In the genomic region with DNA sequence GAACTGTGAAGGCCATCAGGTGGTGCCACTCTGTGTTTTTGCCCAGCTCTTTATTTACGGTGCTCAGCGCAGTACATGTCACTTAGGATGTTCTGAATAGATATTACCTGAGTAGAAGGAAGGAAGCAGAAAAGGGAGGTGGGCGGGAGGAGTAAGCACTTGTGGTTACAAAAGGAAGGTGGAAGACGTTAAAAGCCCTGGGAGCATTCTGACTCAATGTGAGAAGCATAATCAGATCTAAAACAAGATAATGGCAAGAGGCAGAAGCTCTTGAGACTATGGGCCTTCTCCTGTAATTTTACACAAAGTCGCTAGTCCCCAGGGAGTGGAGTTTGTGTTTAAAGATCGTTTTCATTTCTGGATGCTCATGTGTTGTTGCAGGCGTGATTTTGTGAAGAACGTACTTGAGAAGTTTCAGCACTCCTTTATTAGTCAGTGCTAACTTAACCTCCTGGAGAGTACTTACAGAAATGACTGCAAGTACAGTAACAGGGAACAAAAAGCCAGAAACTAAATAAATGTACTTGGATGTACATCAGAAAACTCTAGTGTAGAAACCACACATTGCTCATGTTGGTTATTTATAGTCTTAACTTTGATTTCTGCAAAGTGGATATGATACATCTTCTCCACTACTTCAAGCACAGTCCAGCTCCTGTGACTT, we compare ENCODE assay signal across 13 cellular contexts.
A peak's percentile ranks its signal among the peaks of the same experiment; 100 is the strongest.
DNase-seq lines count a peak whose midpoint lies in the region; ATAC-seq and TF ChIP-seq lines count a peak whose summit lies in the region.
"Had no signal": no experiment of that assay in that cellular context is flagged by ENCODE, and none has a peak within 500 bp of the region (broad histone marks: within the 10 kb centered on the region; RNA-seq: fewer than 3 reads in every experiment).

No MANE protein-coding gene starts in this region.

- intact Hi-C loops in left cardiac atrium (cut with DNase I) = no loop called here

- H3K27ac Mint-ChIP-seq in activated naive CD4-positive, alpha-beta T cell treated with anti-CD3 and anti-CD28 coated beads, Interleukin-2, amount 10 ng/mL, durations not matched to agents 7 days and 5 days = peak overlapping the region; percentile 70
- H3K27ac Mint-ChIP-seq in T-helper 17 cell (peak overlapping the region; percentile 77), HFFc6 (no peak overlapping the region)
- H3K27ac Mint-ChIP-seq: H9 had no signal

- CTCF ChIA-PET in activated naive CD4-positive, alpha-beta T cell treated with anti-CD3 and anti-CD28 coated beads, Interleukin-2, amount 10 ng/mL, durations not matched to agents 7 days and 5 days (lab: Charles Lee) = no interaction called here

- TF ChIP-seq CTCF in fibroblast of mammary gland (conservative IDR thresholded peaks at IDR 0.05; ENCODE audit: control insufficient read depth, insufficient read depth, low read depth, low read length) = no peak
- TF ChIP-seq CTCF in HFFc6 (IDR thresholded peaks at IDR 0.05) = no peak

- H3K36me3 Mint-ChIP-seq in activated naive CD4-positive, alpha-beta T cell treated with anti-CD3 and anti-CD28 coated beads, Interleukin-2, amount 10 ng/mL, durations not matched to agents 7 days and 5 days = no peaks in the 10 kb centered on the region
- H3K36me3 Mint-ChIP-seq in T-helper 17 cell (ENCODE audit: low read depth) = no peaks in the 10 kb centered on the region
- no peaks in the 10 kb centered on the region for H3K36me3 Mint-ChIP-seq in HFFc6 (ENCODE audit: low read depth)

- no peak overlapping the region for H3K4me3 ChIP-seq in fibroblast of mammary gland (ENCODE audit: control insufficient read depth, low read depth, low read length)
- H3K4me3 ChIP-seq: right lobe of liver had no signal

- no peaks in the 10 kb centered on the region for H3K9me3 ChIP-seq in T-helper 17 cell (ENCODE audit: control insufficient read depth, low read length, poor library complexity, severe bottlenecking)
- H3K9me3 ChIP-seq: right lobe of liver had no signal

- peak; percentile 51 for ATAC-seq in T-helper 17 cell
- no peak for ATAC-seq in HG02798 (IDR thresholded peaks at IDR 0.05; ENCODE audit: poor library complexity, unreplicated experiment)
- no peak for ATAC-seq in left cardiac atrium
- ATAC-seq: right lobe of liver had no signal

- H3K4me1 Mint-ChIP-seq in activated naive CD4-positive, alpha-beta T cell treated with anti-CD3 and anti-CD28 coated beads, Interleukin-2, amount 10 ng/mL, durations not matched to agents 7 days and 5 days = peaks cover 23% of the 10 kb centered on the region
- peaks cover 11% of the 10 kb centered on the region for H3K4me1 Mint-ChIP-seq in T-helper 17 cell
- no peaks in the 10 kb centered on the region for H3K4me1 Mint-ChIP-seq in HFFc6 (ENCODE audit: low read depth)
- H3K4me1 Mint-ChIP-seq: H9 had no signal

- peak; percentile 43 for DNase-seq in activated naive CD4-positive, alpha-beta T cell treated with anti-CD3 and anti-CD28 coated beads, Interleukin-2, amount 10 ng/mL, durations not matched to agents 7 days and 5 days
- no peak for DNase-seq in activated naive CD4-positive, alpha-beta T cell treated with anti-CD3 and anti-CD28 coated beads, Interleukin-2, amount 50 U/mL, for 16 hours
- DNase-seq in T-helper 17 cell = no peak
- peak; percentile 0 for DNase-seq in fibroblast of mammary gland (ENCODE audit: low read depth)
- peak; percentile 8 for DNase-seq in stimulated activated naive CD4-positive, alpha-beta T cell treated with Interleukin-2 at 50 U/mL for 16 hours (lab: John Stamatoyannopoulos, UW)
- DNase-seq in left cardiac atrium = no peak
- no peak for DNase-seq in HFFc6
- DNase-seq: brain microvascular endothelial cell, H9, NCI-H187, NCI-H524, right lobe of liver had no signal

- H3K4me3 Mint-ChIP-seq in activated naive CD4-positive, alpha-beta T cell treated with anti-CD3 and anti-CD28 coated beads, Interleukin-2, amount 10 ng/mL, durations not matched to agents 7 days and 5 days = no peak overlapping the region
- H3K4me3 Mint-ChIP-seq in T-helper 17 cell (peak overlapping the region; percentile 70), HFFc6 (no peak overlapping the region)
- H3K4me3 Mint-ChIP-seq: H9 had no signal

- H3K9me3 Mint-ChIP-seq in activated naive CD4-positive, alpha-beta T cell treated with anti-CD3 and anti-CD28 coated beads, Interleukin-2, amount 10 ng/mL, durations not matched to agents 7 days and 5 days = peaks cover 10% of the 10 kb centered on the region
- H3K9me3 Mint-ChIP-seq in HFFc6 = peaks cover 40% of the 10 kb centered on the region
- H3K9me3 Mint-ChIP-seq: H9 had no signal

- peaks cover 3% of the 10 kb centered on the region for H3K27me3 Mint-ChIP-seq in activated naive CD4-positive, alpha-beta T cell treated with anti-CD3 and anti-CD28 coated beads, Interleukin-2, amount 10 ng/mL, durations not matched to agents 7 days and 5 days
- H3K27me3 Mint-ChIP-seq in T-helper 17 cell (no peaks in the 10 kb centered on the region), HFFc6 (ENCODE audit: insufficient read depth) (no peaks in the 10 kb centered on the region)

Comparison
In these comparisons a context has a peak if more than half of its experiments do, and no peak if none do; other contexts are left out.
1. DNase-seq: peak in activated naive CD4-positive, alpha-beta T cell treated with anti-CD3 and anti-CD28 coated beads, Interleukin-2, amount 10 ng/mL, durations not matched to agents 7 days and 5 days (single experiment), fibroblast of mammary gland (single experiment) and stimulated activated naive CD4-positive, alpha-beta T cell treated with Interleukin-2 at 50 U/mL for 16 hours (single experiment); none in activated naive CD4-positive, alpha-beta T cell treated with anti-CD3 and anti-CD28 coated beads, Interleukin-2, amount 50 U/mL, for 16 hours (single experiment), T-helper 17 cell (0 of 3), left cardiac atrium (single experiment) and HFFc6 (single experiment).